8 cellular contexts compared by ENCODE assay signal in the genomic region with DNA sequence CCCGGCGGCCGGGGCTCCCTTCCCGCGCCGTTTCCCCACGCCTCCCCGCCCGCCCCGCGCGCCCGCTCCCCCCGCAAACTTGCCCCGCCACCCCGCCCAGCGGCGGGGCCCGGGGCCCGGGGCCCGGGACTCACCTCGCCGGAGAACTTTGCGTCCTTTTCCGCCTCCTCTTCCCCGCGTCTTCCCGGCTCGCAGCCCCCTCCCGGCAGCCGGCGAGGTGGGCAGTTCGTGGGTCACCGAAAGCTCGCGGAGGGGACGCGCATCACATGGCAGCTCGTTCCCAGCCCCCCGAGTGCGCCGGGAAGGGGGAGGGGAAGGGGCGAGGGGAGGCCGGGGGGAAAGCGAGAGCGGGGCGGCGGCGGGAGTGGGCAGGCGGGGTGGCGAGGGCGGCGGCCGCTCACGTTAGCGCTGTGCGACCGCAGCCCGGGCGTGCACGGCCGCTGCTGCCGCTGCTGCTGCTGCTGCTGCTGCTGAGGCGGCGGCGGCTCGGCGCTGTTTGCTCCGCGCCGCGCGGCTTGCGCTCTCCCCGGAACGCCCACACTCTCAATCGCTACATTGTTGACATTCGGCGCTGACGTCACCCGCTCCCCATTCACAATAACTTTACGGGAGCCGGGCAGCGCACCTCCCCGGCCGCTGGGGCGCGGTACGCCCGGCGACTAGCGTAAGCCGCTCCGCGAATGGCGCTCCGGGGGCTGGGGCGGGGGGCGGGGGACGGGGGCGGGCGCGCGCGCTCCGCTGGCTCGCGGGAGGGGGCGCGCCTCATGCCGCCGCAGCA. TPM values are rescaled to one million over a fixed set of nuclear protein-coding genes. Genes with fewer than 3 reads are reported as not detected.
DNase-seq lines count a peak whose midpoint lies in the region; ATAC-seq, FAIRE-seq and TF ChIP-seq lines count a peak whose summit lies in the region.

A gene (minus strand): TSS at position 498 of the 778 bp plus-strand sequence. CDS start 287,999 bp downstream, outside the sequence.

- H4K20me1 ChIP-seq in HepG2 (ENCODE audit: insufficient read depth, low read length): no peaks in the 10 kb centered on the region

- POLR2A ChIA-PET in HepG2 (lab: Yijun Ruan, JAX): no interaction called here

- H3K27me3 Mint-ChIP-seq in dendritic cell treated with granulocyte-macrophage colony-stimulating factor and Interleukin-4, amounts not matched to agents 40 ng/mL and 50 ng/mL, for 4 days: peaks cover 75% of the 10 kb centered on the region

- WGBS in HepG2 (ENCODE audit: low lambda C conversion rate): under 1% methylated on average over 21 of the region's 112 CpGs

- no peaks in the 10 kb centered on the region for H3K9me3 Mint-ChIP-seq in dendritic cell treated with granulocyte-macrophage colony-stimulating factor and Interleukin-4, amounts not matched to agents 40 ng/mL and 50 ng/mL, for 4 days

- H3K27ac ChIP-seq in HepG2 (ENCODE audit: extremely low read length, insufficient read depth, low read length): no peak within 1 kb of the TSS

- peaks cover 4% of the 10 kb centered on the region for H3K4me1 Mint-ChIP-seq in dendritic cell treated with granulocyte-macrophage colony-stimulating factor and Interleukin-4, amounts not matched to agents 40 ng/mL and 50 ng/mL, for 4 days (ENCODE audit: low read depth)

- H3K4me3 Mint-ChIP-seq in dendritic cell treated with granulocyte-macrophage colony-stimulating factor and Interleukin-4, amounts not matched to agents 40 ng/mL and 50 ng/mL, for 4 days: peak within 1 kb of the TSS; percentile 80

- H2AFZ ChIP-seq in HepG2 (ENCODE audit: low read length): no peak within 1 kb of the TSS

- in situ Hi-C loops in HepG2 (cut with HindIII; ENCODE audit: extremely low pct_ligation_motif_present, low pct_unique_long_range_greater_than_20kb): loop anchor here (25.0 kb wide), 1 partner anchor 191 kb away; no protein-coding TSS in a partner anchor

- BruUV-seq in HepG2 (replicated peaks; lab: Mats Ljungman, UMichigan): no TSS peak

- no peaks in the 10 kb centered on the region for H3K9me3 ChIP-seq in HepG2 (ENCODE audit: low read length)

- H3K4me1 ChIP-seq in HepG2 (ENCODE audit: insufficient read depth, low read length): peaks cover 16% of the 10 kb centered on the region

- TF ChIP-seq POLR2A in HepG2 (IDR thresholded peaks at IDR 0.05; ENCODE audit: insufficient read depth in 1 of 2, low read depth in 2 of 2, low read length in 2 of 2): no peak

- peak; percentile 52 for DNase-seq in A172 (ENCODE audit: low spot score)
- DNase-seq in NCI-H446 treated with DMSO at 0.1 percent for 48 hours (lab: John Stamatoyannopoulos, UW): peak; percentile 48
- DNase-seq in activated CD4-positive, alpha-beta T cell treated with anti-CD3 and anti-CD28 coated beads, Interleukin-2, amount 50 U/mL, for 1 hour: peak; percentile 97
- DNase-seq in HepG2 (ENCODE audit: low spot score): peak; percentile 73
- peak; percentile 96 for DNase-seq in stimulated activated CD4-positive, alpha-beta T cell treated with anti-CD3 and anti-CD28 coated beads, Interleukin-2, amount 100 ng/mL, for 4 hours (ENCODE audit: low read depth)

- no peak for FAIRE-seq in HepG2 (lab: Jason Lieb, UNC)

- no peak within 1 kb of the TSS for H3K27ac Mint-ChIP-seq in dendritic cell treated with granulocyte-macrophage colony-stimulating factor and Interleukin-4, amounts not matched to agents 40 ng/mL and 50 ng/mL, for 4 days

- no peaks in the 10 kb centered on the region for H3K36me3 Mint-ChIP-seq in dendritic cell treated with granulocyte-macrophage colony-stimulating factor and Interleukin-4, amounts not matched to agents 40 ng/mL and 50 ng/mL, for 4 days (ENCODE audit: low read depth)

- peak within 1 kb of the TSS; percentile 40 to 61 (median 56); a peak in 4 of 6 replicates for H3K4me3 ChIP-seq in HepG2 (replicated peaks in 1 of 3; ENCODE audit: insufficient read depth in 1 of 3, low read depth in 2 of 3, low read length in 3 of 3)

- peaks cover 8 to 68% of the 10 kb centered on the region in 2 experiments for H3K27me3 ChIP-seq in HepG2 (ENCODE audit: control insufficient read depth in 1 of 2, insufficient read depth in 2 of 2, low read length in 2 of 2)

- H3K79me2 ChIP-seq in HepG2 (ENCODE audit: insufficient read depth, low read length): no peaks in the 10 kb centered on the region

- CTCF ChIA-PET in HepG2 (lab: Yijun Ruan, JAX; ENCODE audit: low intra/inter-chr PET ratio, low total read pairs): no interaction called here

- TF ChIP-seq CTCF in HepG2 (CRISPR knock-in tag; IDR thresholded peaks at IDR 0.05): no peak

- ATAC-seq in GM18873 (IDR thresholded peaks at IDR 0.05; ENCODE audit: low FRiP score, unreplicated experiment) (peak; percentile 62), HG03196 (IDR thresholded peaks at IDR 0.05; ENCODE audit: unreplicated experiment) (peak; percentile 66), HepG2 (peak; percentile 86)

- intact Hi-C loops in dendritic cell treated with granulocyte-macrophage colony-stimulating factor and Interleukin-4, amounts not matched to agents 40 ng/mL and 50 ng/mL, for 4 days (cut with micrococcal nuclease): loop anchor here (5.0 to 10.0 kb wide), 2 partner anchors 194 to 352 kb away; no protein-coding TSS in a partner anchor
- intact Hi-C loops in HepG2 (cut with micrococcal nuclease; ENCODE audit: unreplicated experiment): loop anchor here (5.0 kb wide), 1 partner anchor 186 kb away; no protein-coding TSS in a partner anchor

- H3K9ac ChIP-seq in HepG2 (ENCODE audit: insufficient read depth, low read depth, low read length): no peak within 1 kb of the TSS

- TF ChIP-seq EP300 in HepG2 (IDR thresholded peaks at IDR 0.05; ENCODE audit: low read depth in 2 of 2, low read length in 2 of 2) (no peak), HepG2 (CRISPR knock-in tag; IDR thresholded peaks at IDR 0.05; ENCODE audit: borderline replicate concordance) (no peak)

- TF ChIP-seq RAD21 in HepG2 (CRISPR knock-in tag; IDR thresholded peaks at IDR 0.05): no peak

- no peaks in the 10 kb centered on the region for H3K36me3 ChIP-seq in HepG2 (replicated peaks in 1 of 2; ENCODE audit: control insufficient read depth in 1 of 2, insufficient read depth in 2 of 2, low read length in 2 of 2)

- peak within 1 kb of the TSS; percentile 76 for H3K4me2 ChIP-seq in HepG2 (ENCODE audit: low read depth, low read length)

TF ChIP-seq in HepG2, 621 proteins besides CTCF, POLR2A, EP300 and RAD21 (continues in another document):
- TF ChIP-seq, protein P1, sequence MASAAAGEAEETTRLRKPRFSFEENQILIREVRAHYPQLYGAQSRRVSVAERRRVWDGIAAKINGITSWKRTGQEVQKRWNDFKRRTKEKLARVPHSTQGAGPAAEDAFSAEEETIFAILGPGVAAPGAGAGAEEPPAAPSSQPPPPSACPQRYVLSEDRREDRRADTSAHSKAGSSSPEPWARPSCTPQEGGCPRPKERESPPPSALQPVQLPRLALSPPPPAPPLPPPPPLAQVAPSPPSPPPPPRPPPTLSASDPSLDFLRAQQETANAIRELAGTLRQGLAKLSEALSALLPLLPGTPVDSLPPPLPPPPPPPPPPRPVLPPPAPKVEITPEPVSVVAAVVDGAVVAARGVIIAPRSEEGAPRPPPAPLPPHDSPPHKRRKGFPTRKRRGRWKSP (CRISPR knock-in tag; IDR thresholded peaks at IDR 0.05): peak; percentile 99
- peak; percentile 43; the same call in 1 of the 2 replicates for TF ChIP-seq HOXA3 (CRISPR knock-in tag; IDR thresholded peaks at IDR 0.05)
- TF ChIP-seq, protein P2, sequence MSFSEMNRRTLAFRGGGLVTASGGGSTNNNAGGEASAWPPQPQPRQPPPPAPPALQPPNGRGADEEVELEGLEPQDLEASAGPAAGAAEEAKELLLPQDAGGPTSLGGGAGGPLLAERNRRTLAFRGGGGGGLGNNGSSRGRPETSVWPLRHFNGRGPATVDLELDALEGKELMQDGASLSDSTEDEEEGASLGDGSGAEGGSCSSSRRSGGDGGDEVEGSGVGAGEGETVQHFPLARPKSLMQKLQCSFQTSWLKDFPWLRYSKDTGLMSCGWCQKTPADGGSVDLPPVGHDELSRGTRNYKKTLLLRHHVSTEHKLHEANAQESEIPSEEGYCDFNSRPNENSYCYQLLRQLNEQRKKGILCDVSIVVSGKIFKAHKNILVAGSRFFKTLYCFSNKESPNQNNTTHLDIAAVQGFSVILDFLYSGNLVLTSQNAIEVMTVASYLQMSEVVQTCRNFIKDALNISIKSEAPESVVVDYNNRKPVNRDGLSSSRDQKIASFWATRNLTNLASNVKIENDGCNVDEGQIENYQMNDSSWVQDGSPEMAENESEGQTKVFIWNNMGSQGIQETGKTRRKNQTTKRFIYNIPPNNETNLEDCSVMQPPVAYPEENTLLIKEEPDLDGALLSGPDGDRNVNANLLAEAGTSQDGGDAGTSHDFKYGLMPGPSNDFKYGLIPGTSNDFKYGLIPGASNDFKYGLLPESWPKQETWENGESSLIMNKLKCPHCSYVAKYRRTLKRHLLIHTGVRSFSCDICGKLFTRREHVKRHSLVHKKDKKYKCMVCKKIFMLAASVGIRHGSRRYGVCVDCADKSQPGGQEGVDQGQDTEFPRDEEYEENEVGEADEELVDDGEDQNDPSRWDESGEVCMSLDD (CRISPR knock-in tag; IDR thresholded peaks at IDR 0.05; ENCODE audit: borderline replicate concordance): peak; percentile 32; the same call in 1 of the 2 replicates

RNA-seq across cellular contexts. Expression of the gene that starts here (rescaled TPM):
- total RNA-seq in A172 (2014; rRNA removed; shearing (Covaris generic)): 0.03 and 0.65 TPM in 2 replicates
- total RNA-seq in HepG2 (2016; rRNA removed; fragmentation: Illumina TruSeq; extraction: Trizol): not detected in 2 replicates
- not detected in 2 replicates for total RNA-seq in HepG2 (2016; cell fraction: cytosol; rRNA removed; fragmentation: Illumina TruSeq; extraction: Trizol; ENCODE audit: low read depth)
- total RNA-seq in HepG2 (2016; cell fraction: insoluble cytoplasmic fraction; rRNA removed; fragmentation: Illumina TruSeq; extraction: Trizol): not detected in 2 replicates
- total RNA-seq in HepG2 (2016; cell fraction: membrane; rRNA removed; fragmentation: Illumina TruSeq; extraction: Trizol): not detected in 2 replicates
- not detected in 2 replicates for total RNA-seq in HepG2 (2016; cell fraction: nucleus; rRNA removed; fragmentation: Illumina TruSeq; extraction: Trizol)
- 0.01 TPM in 1 of 2 replicates, not detected in the other for polyA plus RNA-seq in HepG2 (2011; rRNA removed)
- polyA plus RNA-seq in HepG2 (2011; cell fraction: cytosol; rRNA removed): 0.01 TPM in 1 of 2 replicates, not detected in the other
- 0.24 TPM in 1 of 2 replicates, not detected in the other for polyA plus RNA-seq in HepG2 (2011; cell fraction: nucleus; rRNA removed)
- 0.07 TPM in 1 of 2 replicates, not detected in the other for polyA plus RNA-seq in HepG2 (2012)
- not detected in 2 replicates for polyA plus RNA-seq in HepG2 (2016; cell fraction: cytosol; fragmentation: Illumina TruSeq; extraction: Trizol; ENCODE audit: low read depth)
- polyA plus RNA-seq in HepG2 (2016; cell fraction: insoluble cytoplasmic fraction; fragmentation: Illumina TruSeq; extraction: Trizol; ENCODE audit: low read depth): not detected in 2 replicates
- not detected in 2 replicates for polyA plus RNA-seq in HepG2 (2016; cell fraction: membrane; fragmentation: Illumina TruSeq; extraction: Trizol; ENCODE audit: low read depth)
- not detected in 2 replicates for polyA plus RNA-seq in HepG2 (2016; cell fraction: nucleus; fragmentation: Illumina TruSeq; extraction: Trizol; ENCODE audit: insufficient read depth, low read depth)
- 0.02 TPM in 1 of 2 replicates, not detected in the other for polyA minus RNA-seq in HepG2 (2011; rRNA and poly(A)+ RNA removed; ENCODE audit: low replicate concordance)
- polyA minus RNA-seq in HepG2 (2011; cell fraction: cytosol; rRNA and poly(A)+ RNA removed): not detected in 2 replicates
- polyA minus RNA-seq in HepG2 (2011; cell fraction: nucleus; rRNA and poly(A)+ RNA removed): under 0.01 and 0.13 TPM in 2 replicates

Comparison
In these comparisons a context has a peak if more than half of its experiments do, and no peak if none do; other contexts are left out.
1. Peak in DNase-seq in A172; RNA of the gene not detected or under 1 TPM.
2. Peak in DNase-seq, ATAC-seq, H3K4me3 ChIP-seq and H3K4me2 ChIP-seq in HepG2; RNA of the gene not detected or under 1 TPM.